In the genomic region with DNA sequence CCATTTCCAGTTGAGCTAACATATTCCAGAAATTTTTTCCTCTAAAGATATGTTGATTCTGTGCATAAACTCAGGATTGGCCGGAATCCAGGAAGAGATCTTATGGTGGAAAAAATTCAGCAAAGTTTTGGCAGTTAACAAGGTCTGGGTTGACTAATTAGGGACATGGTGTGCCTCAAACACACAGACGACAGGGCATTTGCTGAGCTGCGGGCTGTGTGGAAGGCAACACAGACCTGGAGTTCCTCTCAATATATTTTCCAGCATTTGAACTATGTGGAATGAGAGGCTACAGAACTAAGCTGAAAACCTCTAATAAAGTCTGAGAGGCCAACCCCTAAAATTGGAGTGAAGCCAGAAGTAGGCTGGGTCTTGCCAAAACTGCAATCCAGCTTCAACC, we compare ENCODE assay signal across 1 cellular context.
TF ChIP-seq lines count a peak whose summit lies in the region.

No MANE protein-coding gene starts in this region.

TF ChIP-seq in SK-N-SH treated with all-trans-retinoic acid at 6 μM for 48 hours, 23 proteins besides CTCF, POLR2A, EP300 and RAD21 (continued from another document):
- TF ChIP-seq, protein P1, sequence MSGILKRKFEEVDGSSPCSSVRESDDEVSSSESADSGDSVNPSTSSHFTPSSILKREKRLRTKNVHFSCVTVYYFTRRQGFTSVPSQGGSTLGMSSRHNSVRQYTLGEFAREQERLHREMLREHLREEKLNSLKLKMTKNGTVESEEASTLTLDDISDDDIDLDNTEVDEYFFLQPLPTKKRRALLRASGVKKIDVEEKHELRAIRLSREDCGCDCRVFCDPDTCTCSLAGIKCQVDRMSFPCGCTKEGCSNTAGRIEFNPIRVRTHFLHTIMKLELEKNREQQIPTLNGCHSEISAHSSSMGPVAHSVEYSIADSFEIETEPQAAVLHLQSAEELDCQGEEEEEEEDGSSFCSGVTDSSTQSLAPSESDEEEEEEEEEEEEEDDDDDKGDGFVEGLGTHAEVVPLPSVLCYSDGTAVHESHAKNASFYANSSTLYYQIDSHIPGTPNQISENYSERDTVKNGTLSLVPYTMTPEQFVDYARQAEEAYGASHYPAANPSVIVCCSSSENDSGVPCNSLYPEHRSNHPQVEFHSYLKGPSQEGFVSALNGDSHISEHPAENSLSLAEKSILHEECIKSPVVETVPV (CRISPR knock-in tag; IDR thresholded peaks at IDR 0.05): no peak
TF ChIP-seq in SK-N-SH treated with all-trans-retinoic acid at 6 μM for 48 hours: peak in this region for 1.
